ENCODE assay signal across 10 cellular contexts in genomic region chr9:23825700-23826099, GRCh38. TPM values are rescaled to one million over a fixed set of nuclear protein-coding genes. Genes with fewer than 3 reads are reported as not detected.
DNase-seq lines count a peak whose midpoint lies in the region; ATAC-seq and TF ChIP-seq lines count a peak whose summit lies in the region.
"Had no signal": no experiment of that assay in that cellular context is flagged by ENCODE, and none has a peak within 500 bp of the region (broad histone marks: within the 10 kb centered on the region; RNA-seq: fewer than 3 reads in every experiment).

No MANE protein-coding gene starts in this region.

- CTCF ChIA-PET in AG04450 (lab: Charles Lee) = no interaction called here

- no peak overlapping the region for H2BK120ac ChIP-seq in neuronal stem cell (ENCODE audit: low read depth, low read length)

- H3K27me3 Mint-ChIP-seq in natural killer cell treated with Interleukin-12 subunit alpha and Interleukin-12 subunit beta and Interleukin-15 and Interleukin-18, amount 100 ng/mL, for 72 hours = peaks cover 0 to 11% of the 10 kb centered on the region in 2 donors

- peaks cover 14% of the 10 kb centered on the region for H3K79me1 ChIP-seq in neuronal stem cell (ENCODE audit: low read depth, low read length)

- peak overlapping the region; percentile 87 for H3K4me2 ChIP-seq in neuronal stem cell (ENCODE audit: insufficient read depth, low read length, poor library complexity, severe bottlenecking)

- H3K4ac ChIP-seq in neuronal stem cell (ENCODE audit: low read length) = no peak overlapping the region

- H3K27ac ChIP-seq in AG04450 (ENCODE audit: low read depth, low read length) (no peak overlapping the region), neuronal stem cell (replicated peaks; ENCODE audit: low read length) (no peak overlapping the region)

- no peaks in the 10 kb centered on the region for H3K36me3 ChIP-seq in neuronal stem cell (replicated peaks in 1 of 2; ENCODE audit: control insufficient read depth in 2 of 2, insufficient read depth in 2 of 2, low read length in 2 of 2)

- H3K9ac ChIP-seq in neuronal stem cell (ENCODE audit: low read depth, low read length, poor library complexity) = no peak overlapping the region

- H2BK12ac ChIP-seq in neuronal stem cell (ENCODE audit: low read length) = no peak overlapping the region

- no peaks in the 10 kb centered on the region for H3K4me1 Mint-ChIP-seq in natural killer cell treated with Interleukin-12 subunit alpha and Interleukin-12 subunit beta and Interleukin-15 and Interleukin-18, amount 100 ng/mL, for 72 hours (ENCODE audit: low read depth in 2 of 2)
- H3K4me1 Mint-ChIP-seq: CD4-positive, alpha-beta memory T cell; IgD-negative memory B cell had no signal

- DNase-seq in AG04450 (ENCODE audit: low read depth, low spot score) (no peak), RPMI8226 (peak; percentile 7), epithelial cell of proximal tubule (ENCODE audit: low read depth) (no peak), neuronal stem cell (ENCODE audit: low spot score) (no peak), AG20443 (ENCODE audit: low spot score) (no peak)
- no peak for DNase-seq in natural killer cell treated with Interleukin-12 subunit alpha and Interleukin-12 subunit beta and Interleukin-15 and Interleukin-18, amount 100 ng/mL, for 72 hours (ENCODE audit: low spot score)
- DNase-seq in activated CD8-positive, alpha-beta memory T cell treated with anti-CD3 and anti-CD28 coated beads, Interleukin-2, amount 50 U/mL, for 48 hours = no peak

- no peak overlapping the region for H4K91ac ChIP-seq in neuronal stem cell (ENCODE audit: low read depth, low read length, poor library complexity)

- POLR2A ChIA-PET in AG04450 (lab: Yijun Ruan, JAX) = interaction anchor here (0.6 kb wide), 1 partner anchor 1006 kb away, joined by 4 read pairs; no protein-coding TSS in a partner anchor

- H3K4me1 ChIP-seq in neuronal stem cell (ENCODE audit: control insufficient read depth in 2 of 2, insufficient read depth in 1 of 2, low read depth in 1 of 2, low read length in 2 of 2) = peaks cover 7 to 18% of the 10 kb centered on the region in 2 donors

- H2AK5ac ChIP-seq in neuronal stem cell (ENCODE audit: low read depth, low read length) = no peak overlapping the region

- H3K9me3 ChIP-seq in AG04450 (ENCODE audit: control insufficient read depth, insufficient read depth, low read length) (peaks cover 10% of the 10 kb centered on the region), neuronal stem cell (replicated peaks in 1 of 2; ENCODE audit: control insufficient read depth in 2 of 2, insufficient read depth in 1 of 2, low read depth in 1 of 2, low read length in 2 of 2) (no peaks in the 10 kb centered on the region)

- no peak for TF ChIP-seq CTCF in AG04450 (IDR thresholded peaks at IDR 0.05; ENCODE audit: low read depth, low read length)
- no peak for TF ChIP-seq CTCF in epithelial cell of proximal tubule (conservative IDR thresholded peaks at IDR 0.05; ENCODE audit: low read depth, low read length)

- no peak overlapping the region for H3K14ac ChIP-seq in neuronal stem cell (ENCODE audit: low read length)

- peak overlapping the region; percentile 81 for H2AFZ ChIP-seq in neuronal stem cell (ENCODE audit: low read length)

- H3K36me3 Mint-ChIP-seq in natural killer cell treated with Interleukin-12 subunit alpha and Interleukin-12 subunit beta and Interleukin-15 and Interleukin-18, amount 100 ng/mL, for 72 hours = no peaks in the 10 kb centered on the region
- H3K36me3 Mint-ChIP-seq: CD4-positive, alpha-beta memory T cell; IgD-negative memory B cell had no signal

- H3K4me3 ChIP-seq in AG04450 (ENCODE audit: low read depth, low read length) (peak overlapping the region; percentile 56), epithelial cell of proximal tubule (ENCODE audit: low read depth, low read length) (peak overlapping the region; percentile 65), neuronal stem cell (ENCODE audit: low read length in 2 of 2) (peak overlapping the region; percentile 60 to 79)

- no peak overlapping the region for H3K4me3 Mint-ChIP-seq in natural killer cell treated with Interleukin-12 subunit alpha and Interleukin-12 subunit beta and Interleukin-15 and Interleukin-18, amount 100 ng/mL, for 72 hours
- H3K4me3 Mint-ChIP-seq: CD4-positive, alpha-beta memory T cell; IgD-negative memory B cell had no signal

- no CpG with 5 or more reads among the region's 12 CpGs for WGBS in neuronal stem cell (ENCODE audit: extremely low coverage in 2 of 2, insufficient read length in 2 of 2, insufficient replicate concordance in 1 of 2), 2 donors

- peaks cover 3% of the 10 kb centered on the region for H3K9me3 Mint-ChIP-seq in natural killer cell treated with Interleukin-12 subunit alpha and Interleukin-12 subunit beta and Interleukin-15 and Interleukin-18, amount 100 ng/mL, for 72 hours

- H3K27me3 ChIP-seq in AG04450 (ENCODE audit: control insufficient read depth, insufficient read depth, low read length) (peaks cover 30% of the 10 kb centered on the region), neuronal stem cell (ENCODE audit: control insufficient read depth in 3 of 3, insufficient read depth in 3 of 3, low read depth in 1 of 3, low read length in 3 of 3) (peaks cover 12 to 40% (median 20%) of the 10 kb centered on the region in 3 experiments)

- no peak overlapping the region for H2BK15ac ChIP-seq in neuronal stem cell (ENCODE audit: low read length)

- H3K27ac Mint-ChIP-seq in natural killer cell treated with Interleukin-12 subunit alpha and Interleukin-12 subunit beta and Interleukin-15 and Interleukin-18, amount 100 ng/mL, for 72 hours = no peak overlapping the region
- H3K27ac Mint-ChIP-seq: CD4-positive, alpha-beta memory T cell; IgD-negative memory B cell had no signal

- H4K8ac ChIP-seq in neuronal stem cell (ENCODE audit: low read depth, low read length) = no peak overlapping the region

- ATAC-seq in natural killer cell treated with Interleukin-12 subunit alpha and Interleukin-12 subunit beta and Interleukin-15 and Interleukin-18, amount 100 ng/mL, for 72 hours = no peak
- ATAC-seq in GM18907 (IDR thresholded peaks at IDR 0.05; ENCODE audit: unreplicated experiment) = no peak

- no peak overlapping the region for H3K18ac ChIP-seq in neuronal stem cell (ENCODE audit: low read length)

- H2BK5ac ChIP-seq in neuronal stem cell (ENCODE audit: low read length) = no peak overlapping the region

- H3K23ac ChIP-seq in neuronal stem cell (ENCODE audit: low read depth, low read length, poor library complexity) = no peak overlapping the region

RNA-seq across cellular contexts. Expression of gene ELAVL2, which starts 0.3 kb away (rescaled TPM):
- polyA plus RNA-seq in AG04450 (2011; rRNA removed) = 0.04 and 0.05 TPM in 2 replicates
- polyA minus RNA-seq in AG04450 (2011; rRNA and poly(A)+ RNA removed) = 0.14 TPM in 1 of 2 replicates, not detected in the other
- total RNA-seq in epithelial cell of proximal tubule = 0.52 and 1.2 TPM in 2 replicates
- polyA plus RNA-seq in neuronal stem cell (2013, experiment 1 of 2) = 9.3 TPM
- 10.1 TPM for polyA plus RNA-seq in neuronal stem cell (2013, experiment 2 of 2)
- not detected for total RNA-seq in natural killer cell treated with Interleukin-12 subunit alpha and Interleukin-12 subunit beta and Interleukin-15 and Interleukin-18, amount 100 ng/mL, for 72 hours
- total RNA-seq: CD4-positive, alpha-beta memory T cell had no signal
- polyA plus RNA-seq: CD4-positive, alpha-beta memory T cell; IgD-negative memory B cell had no signal
